In genomic region chr9:133955821-133956411, GRCh38 we compare ENCODE assay signal across 1 cellular context.
TF ChIP-seq lines count a peak whose summit lies in the region.

No MANE protein-coding gene starts in this region.

TF ChIP-seq in GM12878, 131 proteins besides CTCF, POLR2A, EP300 and RAD21 (continued from another document):
- no peak for TF ChIP-seq IRF5 (IDR thresholded peaks at IDR 0.05; ENCODE audit: borderline replicate concordance)
- TF ChIP-seq E2F4 (IDR thresholded peaks at IDR 0.05; ENCODE audit: low read depth, low read length): no peak
- TF ChIP-seq ZNF217 (IDR thresholded peaks at IDR 0.05): no peak
- no peak for TF ChIP-seq PRDM15 (CRISPR knock-in tag; IDR thresholded peaks at IDR 0.05)
- TF ChIP-seq ZNF687 (IDR thresholded peaks at IDR 0.05): peak; percentile 64
